In the genomic region with DNA sequence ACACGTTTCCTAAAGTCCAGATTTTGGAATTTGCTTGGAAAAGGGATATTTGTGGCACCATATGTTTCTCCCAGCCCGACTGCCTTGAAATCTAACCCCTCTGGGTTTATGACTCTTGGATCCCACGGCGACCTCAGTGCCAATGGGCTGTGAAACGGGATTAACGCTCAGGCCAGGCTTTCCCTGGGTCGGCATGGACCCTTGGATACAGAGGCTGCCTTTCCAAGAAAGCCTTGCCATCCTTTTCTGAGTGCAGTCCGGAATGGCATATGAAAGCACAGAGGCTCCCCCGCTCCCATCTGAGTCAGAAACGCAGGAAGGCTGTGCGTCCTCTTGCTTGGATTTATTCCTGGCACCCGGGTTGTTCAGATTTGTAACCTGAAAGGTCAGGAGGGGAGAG, we compare ENCODE assay signal across 31 cellular contexts.
"Had no signal": no experiment of that assay in that cellular context is flagged by ENCODE, and none has a peak within 500 bp of the region (broad histone marks: within the 10 kb centered on the region; RNA-seq: fewer than 3 reads in every experiment).

No MANE protein-coding gene starts in this region.

- H3K27ac Mint-ChIP-seq: activated CD4-positive, alpha-beta memory T cell treated with anti-CD3 and anti-CD28 coated beads for 36 hours; activated CD4-positive, alpha-beta T cell treated with anti-CD3 and anti-CD28 coated beads for 36 hours; activated CD4-positive, alpha-beta T cell treated with anti-CD3 and anti-CD28 coated beads, Interleukin-2, amount 10 ng/mL, durations not matched to agents 24 days and 14 days; activated CD8-positive, alpha-beta memory T cell treated with anti-CD3 and anti-CD28 coated beads, Interleukin-2, amount 10 ng/mL, durations not matched to agents 7 days and 5 days; activated CD8-positive, alpha-beta T cell treated with anti-CD3 and anti-CD28 coated beads, Interleukin-2, amount 10 ng/mL, durations not matched to agents 7 days and 5 days; activated naive CD4-positive, alpha-beta T cell treated with anti-CD3 and anti-CD28 coated beads for 36 hours; activated naive CD4-positive, alpha-beta T cell treated with anti-CD3 and anti-CD28 coated beads, Interleukin-2, amount 50 U/mL, for 24 hours; activated naive CD8-positive, alpha-beta T cell treated with anti-CD3 and anti-CD28 coated beads for 36 hours; activated naive CD8-positive, alpha-beta T cell treated with anti-CD3 and anti-CD28 coated beads, Interleukin-2, amount 50 U/mL, for 24 hours; activated T-helper 1 cell treated with anti-CD3 and anti-CD28 coated beads, Interleukin-12 subunit alpha, Interleukin-12 subunit beta, Interleukin-2, Interleukin-4 antibody, amounts not matched to agents 30 ng/mL and 10 ng/mL and 1 ng/mL, durations not matched to agents 14 hours and 24 hours and 36 hours; activated T-helper 2 cell treated with anti-CD3 and anti-CD28 coated beads, Interferon-gamma antibody, Interleukin-2, Interleukin-4, amounts not matched to agents 10 μg/mL and 5 μg/mL and 100 μg/mL, durations not matched to agents 14 hours and 24 hours and 36 hours; endodermal cell; T-helper 17 cell; T-helper 2 cell treated with Interferon-gamma antibody and Interleukin-4, amounts not matched to agents 5 μg/mL and 100 μg/mL, for 36 hours had no signal

- H3K4me1 Mint-ChIP-seq: activated CD4-positive, alpha-beta T cell treated with anti-CD3 and anti-CD28 coated beads for 36 hours; activated CD4-positive, alpha-beta T cell treated with anti-CD3 and anti-CD28 coated beads, Interleukin-2, amount 10 ng/mL, durations not matched to agents 24 days and 14 days; activated CD8-positive, alpha-beta memory T cell treated with anti-CD3 and anti-CD28 coated beads, Interleukin-2, amount 10 ng/mL, durations not matched to agents 7 days and 5 days; activated naive CD4-positive, alpha-beta T cell treated with anti-CD3 and anti-CD28 coated beads, Interleukin-2, amount 50 U/mL, for 24 hours; activated naive CD8-positive, alpha-beta T cell treated with anti-CD3 and anti-CD28 coated beads for 36 hours; T-helper 17 cell had no signal

- H3K9me3 ChIP-seq: adrenal gland, body of pancreas, colonic mucosa had no signal

- H3K27ac ChIP-seq: adrenal gland, body of pancreas, colonic mucosa had no signal

- H3K4me1 ChIP-seq: adrenal gland, colonic mucosa had no signal

- H3K9me3 Mint-ChIP-seq: activated CD4-positive, alpha-beta memory T cell treated with anti-CD3 and anti-CD28 coated beads for 36 hours; activated CD4-positive, alpha-beta T cell treated with anti-CD3 and anti-CD28 coated beads, Interleukin-2, amount 10 ng/mL, durations not matched to agents 24 days and 14 days; activated naive CD4-positive, alpha-beta T cell treated with anti-CD3 and anti-CD28 coated beads for 36 hours; activated naive CD4-positive, alpha-beta T cell treated with anti-CD3 and anti-CD28 coated beads, Interleukin-2, amount 50 U/mL, for 24 hours; activated naive CD8-positive, alpha-beta T cell treated with anti-CD3 and anti-CD28 coated beads for 36 hours; activated naive CD8-positive, alpha-beta T cell treated with anti-CD3 and anti-CD28 coated beads, Interleukin-2, amount 50 U/mL, for 24 hours; activated T-helper 1 cell treated with anti-CD3 and anti-CD28 coated beads, Interleukin-12 subunit alpha, Interleukin-12 subunit beta, Interleukin-2, Interleukin-4 antibody, amounts not matched to agents 30 ng/mL and 10 ng/mL and 1 ng/mL, durations not matched to agents 14 hours and 24 hours and 36 hours; activated T-helper 2 cell treated with anti-CD3 and anti-CD28 coated beads, Interferon-gamma antibody, Interleukin-2, Interleukin-4, amounts not matched to agents 10 μg/mL and 5 μg/mL and 100 μg/mL, durations not matched to agents 14 hours and 24 hours and 36 hours; endodermal cell; T-helper 2 cell treated with Interferon-gamma antibody and Interleukin-4, amounts not matched to agents 5 μg/mL and 100 μg/mL, for 36 hours had no signal

- H3K4me3 Mint-ChIP-seq: activated CD4-positive, alpha-beta memory T cell treated with anti-CD3 and anti-CD28 coated beads for 36 hours; activated CD4-positive, alpha-beta T cell treated with anti-CD3 and anti-CD28 coated beads for 36 hours; activated CD4-positive, alpha-beta T cell treated with anti-CD3 and anti-CD28 coated beads, Interleukin-2, amount 10 ng/mL, durations not matched to agents 24 days and 14 days; activated CD8-positive, alpha-beta memory T cell treated with anti-CD3 and anti-CD28 coated beads, Interleukin-2, amount 10 ng/mL, durations not matched to agents 7 days and 5 days; activated CD8-positive, alpha-beta T cell treated with anti-CD3 and anti-CD28 coated beads, Interleukin-2, amount 10 ng/mL, durations not matched to agents 7 days and 5 days; activated naive CD4-positive, alpha-beta T cell treated with anti-CD3 and anti-CD28 coated beads for 36 hours; activated naive CD4-positive, alpha-beta T cell treated with anti-CD3 and anti-CD28 coated beads, Interleukin-2, amount 50 U/mL, for 24 hours; activated naive CD8-positive, alpha-beta T cell treated with anti-CD3 and anti-CD28 coated beads for 36 hours; activated naive CD8-positive, alpha-beta T cell treated with anti-CD3 and anti-CD28 coated beads, Interleukin-2, amount 50 U/mL, for 24 hours; activated T-helper 1 cell treated with anti-CD3 and anti-CD28 coated beads, Interleukin-12 subunit alpha, Interleukin-12 subunit beta, Interleukin-2, Interleukin-4 antibody, amounts not matched to agents 30 ng/mL and 10 ng/mL and 1 ng/mL, durations not matched to agents 14 hours and 24 hours and 36 hours; endodermal cell; T-helper 17 cell; T-helper 2 cell treated with Interferon-gamma antibody and Interleukin-4, amounts not matched to agents 5 μg/mL and 100 μg/mL, for 36 hours had no signal

- ATAC-seq: activated CD4-positive, alpha-beta T cell treated with anti-CD3 and anti-CD28 coated beads for 36 hours; activated CD8-positive, alpha-beta memory T cell treated with anti-CD3 and anti-CD28 coated beads, Interleukin-2, amount 10 ng/mL, durations not matched to agents 7 days and 5 days; activated CD8-positive, alpha-beta T cell treated with anti-CD3 and anti-CD28 coated beads, Interleukin-2, amount 10 ng/mL, durations not matched to agents 7 days and 5 days; activated naive CD8-positive, alpha-beta T cell treated with anti-CD3 and anti-CD28 coated beads, Interleukin-2, amount 50 U/mL, for 24 hours; body of pancreas; esophagus mucosa; T-helper 17 cell had no signal

- H3K4me3 ChIP-seq: adrenal gland, body of pancreas, colonic mucosa had no signal

- H3K27me3 ChIP-seq: adrenal gland, body of pancreas, colonic mucosa had no signal

- H3K36me3 ChIP-seq: adrenal gland, colonic mucosa had no signal

- H3K36me3 Mint-ChIP-seq: activated CD4-positive, alpha-beta memory T cell treated with anti-CD3 and anti-CD28 coated beads for 36 hours; activated CD8-positive, alpha-beta memory T cell treated with anti-CD3 and anti-CD28 coated beads, Interleukin-2, amount 10 ng/mL, durations not matched to agents 7 days and 5 days; activated naive CD8-positive, alpha-beta T cell treated with anti-CD3 and anti-CD28 coated beads for 36 hours had no signal

- DNase-seq: activated CD4-positive, alpha-beta memory T cell treated with anti-CD3 and anti-CD28 coated beads for 36 hours; activated CD4-positive, alpha-beta T cell treated with anti-CD3 and anti-CD28 coated beads for 36 hours; activated CD4-positive, alpha-beta T cell treated with anti-CD3 and anti-CD28 coated beads, Interleukin-2, amount 10 ng/mL, durations not matched to agents 24 days and 14 days; activated CD4-positive, CD25-positive, alpha-beta regulatory T cell; activated CD4-positive, CD25-positive, alpha-beta regulatory T cell treated with anti-CD3 and anti-CD28 coated beads, Interleukin-2, amount 50 U/mL, for 72 hours; activated CD8-positive, alpha-beta memory T cell treated with anti-CD3 and anti-CD28 coated beads, Interleukin-2, amount 10 ng/mL, durations not matched to agents 7 days and 5 days; activated CD8-positive, alpha-beta memory T cell treated with anti-CD3 and anti-CD28 coated beads, Interleukin-2, amount 50 U/mL, for 4 hours; activated CD8-positive, alpha-beta T cell treated with anti-CD3 and anti-CD28 coated beads, Interleukin-2, amount 10 ng/mL, durations not matched to agents 7 days and 5 days; activated effector memory CD4-positive, alpha-beta T cell treated with anti-CD3 and anti-CD28 coated beads, Interleukin-2, amount 50 U/mL, for 16 hours; activated naive CD4-positive, alpha-beta T cell treated with anti-CD3 and anti-CD28 coated beads for 36 hours; activated naive CD8-positive, alpha-beta T cell treated with anti-CD3 and anti-CD28 coated beads for 36 hours; activated naive CD8-positive, alpha-beta T cell treated with anti-CD3 and anti-CD28 coated beads, Interleukin-2, amount 50 U/mL, for 24 hours; activated T-cell treated with anti-CD3 and anti-CD28 coated beads, Interleukin-2, amount 50 U/mL, for 1 hour; activated T-cell treated with anti-CD3 and anti-CD28 coated beads, Interleukin-2, amount 50 U/mL, for 48 hours; adrenal gland; amygdala; aorta; body of pancreas; caudate nucleus; colonic mucosa; effector memory CD4-positive, alpha-beta T cell; endodermal cell; foreskin fibroblast; head of caudate nucleus; T-helper 17 cell; T1000 had no signal
